In the genomic region with DNA sequence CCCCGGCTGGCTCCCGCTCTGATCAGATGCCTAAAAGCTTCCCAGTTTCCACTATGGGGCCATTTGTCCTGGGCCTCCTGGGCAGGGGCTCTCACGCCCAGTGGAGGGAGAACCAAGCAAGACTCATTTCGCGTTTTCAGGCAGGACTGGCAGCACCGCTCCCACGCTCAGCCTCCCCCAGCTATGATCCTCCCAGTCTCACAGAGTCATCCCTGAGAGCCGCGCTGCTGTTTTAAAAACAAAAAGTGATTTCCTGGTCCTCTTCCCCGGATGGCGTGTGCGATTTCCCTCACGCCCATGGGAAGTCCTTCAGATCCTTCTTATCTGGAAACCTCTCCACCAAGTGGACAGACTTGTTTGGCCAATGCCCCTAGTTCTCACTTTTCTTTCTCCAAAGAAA, we compare ENCODE assay signal across 19 cellular contexts. TPM values are rescaled to one million over a fixed set of nuclear protein-coding genes. Genes with fewer than 3 reads are reported as not detected.
DNase-seq lines count a peak whose midpoint lies in the region; ATAC-seq and TF ChIP-seq lines count a peak whose summit lies in the region.
"Had no signal": no experiment of that assay in that cellular context is flagged by ENCODE, and none has a peak within 500 bp of the region (broad histone marks: within the 10 kb centered on the region; RNA-seq: fewer than 3 reads in every experiment).

A gene with protein sequence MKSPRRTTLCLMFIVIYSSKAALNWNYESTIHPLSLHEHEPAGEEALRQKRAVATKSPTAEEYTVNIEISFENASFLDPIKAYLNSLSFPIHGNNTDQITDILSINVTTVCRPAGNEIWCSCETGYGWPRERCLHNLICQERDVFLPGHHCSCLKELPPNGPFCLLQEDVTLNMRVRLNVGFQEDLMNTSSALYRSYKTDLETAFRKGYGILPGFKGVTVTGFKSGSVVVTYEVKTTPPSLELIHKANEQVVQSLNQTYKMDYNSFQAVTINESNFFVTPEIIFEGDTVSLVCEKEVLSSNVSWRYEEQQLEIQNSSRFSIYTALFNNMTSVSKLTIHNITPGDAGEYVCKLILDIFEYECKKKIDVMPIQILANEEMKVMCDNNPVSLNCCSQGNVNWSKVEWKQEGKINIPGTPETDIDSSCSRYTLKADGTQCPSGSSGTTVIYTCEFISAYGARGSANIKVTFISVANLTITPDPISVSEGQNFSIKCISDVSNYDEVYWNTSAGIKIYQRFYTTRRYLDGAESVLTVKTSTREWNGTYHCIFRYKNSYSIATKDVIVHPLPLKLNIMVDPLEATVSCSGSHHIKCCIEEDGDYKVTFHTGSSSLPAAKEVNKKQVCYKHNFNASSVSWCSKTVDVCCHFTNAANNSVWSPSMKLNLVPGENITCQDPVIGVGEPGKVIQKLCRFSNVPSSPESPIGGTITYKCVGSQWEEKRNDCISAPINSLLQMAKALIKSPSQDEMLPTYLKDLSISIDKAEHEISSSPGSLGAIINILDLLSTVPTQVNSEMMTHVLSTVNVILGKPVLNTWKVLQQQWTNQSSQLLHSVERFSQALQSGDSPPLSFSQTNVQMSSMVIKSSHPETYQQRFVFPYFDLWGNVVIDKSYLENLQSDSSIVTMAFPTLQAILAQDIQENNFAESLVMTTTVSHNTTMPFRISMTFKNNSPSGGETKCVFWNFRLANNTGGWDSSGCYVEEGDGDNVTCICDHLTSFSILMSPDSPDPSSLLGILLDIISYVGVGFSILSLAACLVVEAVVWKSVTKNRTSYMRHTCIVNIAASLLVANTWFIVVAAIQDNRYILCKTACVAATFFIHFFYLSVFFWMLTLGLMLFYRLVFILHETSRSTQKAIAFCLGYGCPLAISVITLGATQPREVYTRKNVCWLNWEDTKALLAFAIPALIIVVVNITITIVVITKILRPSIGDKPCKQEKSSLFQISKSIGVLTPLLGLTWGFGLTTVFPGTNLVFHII (N-terminal part only) (minus strand): TSS at position 208 of the 400 bp plus-strand sequence. CDS start 15,176 bp downstream, outside the sequence.

- ATAC-seq in body of pancreas, result no peak
- ATAC-seq: Panc1 had no signal

- DNase-seq in dorsolateral prefrontal cortex (peak in 4 of 10 donors; percentile 23 to 54 (median 42)), left ventricle myocardium inferior (peak; percentile 32), posterior vena cava (ENCODE audit: low spot score) (no peak), ureter (ENCODE audit: low spot score) (no peak), body of pancreas (no peak), GM13977 (ENCODE audit: low spot score) (no peak), nucleus accumbens (lab: John Stamatoyannopoulos, UW) (no peak)
- DNase-seq: activated gamma-delta T cell; effector CD8-positive, alpha-beta T cell; foreskin melanocyte; GOT3; NCI-H1930; NCI-H524; stimulated activated CD8-positive, alpha-beta memory T cell treated with anti-CD3 and anti-CD28 coated beads, Interleukin-4, amount 100 ng/mL, for 48 hours; WERI-Rb-1 had no signal

- intact Hi-C loops in dorsolateral prefrontal cortex (cut with DNase I) (no loop called here), left ventricle myocardium inferior (cut with micrococcal nuclease) (no loop called here), posterior vena cava (cut with DNase I) (no loop called here), body of pancreas (cut with DNase I) (no loop called here)

- no peaks in the 10 kb centered on the region for H3K9me3 ChIP-seq in left ventricle myocardium inferior (replicated peaks)
- H3K9me3 ChIP-seq in body of pancreas, result no peaks in the 10 kb centered on the region

- TF ChIP-seq CTCF in dorsolateral prefrontal cortex (IDR thresholded peaks at IDR 0.05 in 54 of 56, conservative IDR thresholded peaks at IDR 0.05 in 2 of 56; ENCODE audit: low read depth in 1 of 56, partially characterized antibody in 56 of 56) (no peak), left ventricle myocardium inferior (IDR thresholded peaks at IDR 0.05; ENCODE audit: borderline replicate concordance) (no peak), body of pancreas (IDR thresholded peaks at IDR 0.05) (no peak), GM13977 (IDR thresholded peaks at IDR 0.05; ENCODE audit: extremely low read depth, insufficient read depth, missing control alignments) (no peak)

- H3K4me1 ChIP-seq in left ventricle myocardium inferior (peaks cover 48% of the 10 kb centered on the region), body of pancreas (peaks cover 20% of the 10 kb centered on the region)

- in situ Hi-C loops in GM13977 (cut with MboI; ENCODE audit: low pct_unique_long_range_greater_than_20kb, low sequenced_read_pairs, unreplicated experiment), result no loop called here

- WGBS in body of pancreas, 2 donors, result 83 to 91% methylated on average over 13 of the region's 13 CpGs

- H3K4me3 ChIP-seq in dorsolateral prefrontal cortex, result peak within 1 kb of the TSS in 55 of 59 donors; percentile 4 to 59 (median 34)
- peak within 1 kb of the TSS; percentile 61 for H3K4me3 ChIP-seq in left ventricle myocardium inferior
- no peak within 1 kb of the TSS for H3K4me3 ChIP-seq in body of pancreas

- no peak for TF ChIP-seq POLR2A in body of pancreas (IDR thresholded peaks at IDR 0.05)

- H3K27ac ChIP-seq in dorsolateral prefrontal cortex, result peak within 1 kb of the TSS in 42 of 59 donors; percentile 1 to 77 (median 50)
- H3K27ac ChIP-seq in left ventricle myocardium inferior (replicated peaks), result peak within 1 kb of the TSS; percentile 88
- peak within 1 kb of the TSS in 1 of 4 donors; percentile 21 for H3K27ac ChIP-seq in body of pancreas
- H3K27ac ChIP-seq: C4-2B, WERI-Rb-1 had no signal

- no peaks in the 10 kb centered on the region for H3K27me3 ChIP-seq in dorsolateral prefrontal cortex
- H3K27me3 ChIP-seq in left ventricle myocardium inferior (ENCODE audit: low read depth), result peaks cover 8% of the 10 kb centered on the region
- H3K27me3 ChIP-seq in body of pancreas, result no peaks in the 10 kb centered on the region

- no peaks in the 10 kb centered on the region for H3K36me3 ChIP-seq in left ventricle myocardium inferior
- H3K36me3 ChIP-seq in body of pancreas (replicated peaks in 1 of 2; ENCODE audit: insufficient read depth in 1 of 2, low read depth in 2 of 2), result no peaks in the 10 kb centered on the region
- H3K36me3 ChIP-seq: WERI-Rb-1 had no signal

RNA-seq across cellular contexts. Expression of the gene that starts here (rescaled TPM):
- 10 to 100 TPM; 13.2 to 47.1 (median 21.5) TPM for total RNA-seq in dorsolateral prefrontal cortex
- 42.1 TPM for total RNA-seq in left ventricle myocardium inferior
- total RNA-seq in posterior vena cava, result 10 to 100 TPM; 24.1 to 37.4 TPM
- total RNA-seq in ureter, result 25.9 TPM
- 1 to 10 TPM; 4.9 to 6.5 TPM for total RNA-seq in body of pancreas
- total RNA-seq: HT-29, mononuclear cell had no signal

Comparison
In these comparisons a context has a peak if more than half of its experiments do, and no peak if none do; other contexts are left out.
1. H3K4me3 ChIP-seq: peak in dorsolateral prefrontal cortex (55 of 59) and left ventricle myocardium inferior (single experiment); none in body of pancreas (0 of 2).